1 cellular context compared by ENCODE assay signal in genomic region chr14:36518586-36519430, GRCh38.
TF ChIP-seq lines count a peak whose summit lies in the region.

No MANE protein-coding gene starts in this region.

TF ChIP-seq in liver, 16 proteins besides CTCF, POLR2A, EP300 and RAD21 (continued from another document):
- no peak for TF ChIP-seq EGR1 (IDR thresholded peaks at IDR 0.05; ENCODE audit: low read depth in 2 of 2)
- no peak for TF ChIP-seq GABPA (IDR thresholded peaks at IDR 0.05 in 1 of 2, conservative IDR thresholded peaks at IDR 0.05 in 1 of 2)
- no peak for TF ChIP-seq ATF3 (IDR thresholded peaks at IDR 0.05)
- TF ChIP-seq YY1 (IDR thresholded peaks at IDR 0.05), result no peak
- no peak for TF ChIP-seq FOXA1 (IDR thresholded peaks at IDR 0.05)
- no peak for TF ChIP-seq RXRA (IDR thresholded peaks at IDR 0.05)
